7 cellular contexts compared by ENCODE assay signal in genomic region chr19:56594783-56595547, GRCh38. TPM values are rescaled to one million over a fixed set of nuclear protein-coding genes. Genes with fewer than 3 reads are reported as not detected.
A peak's percentile ranks its signal among the peaks of the same experiment; 100 is the strongest.
DNase-seq lines count a peak whose midpoint lies in the region; ATAC-seq and TF ChIP-seq lines count a peak whose summit lies in the region.

Gene ZNF71, plus strand, starts transcription at chr19:56595302. Its CDS starts 6,257 bp downstream, at chr19:56601559.

- peak; percentile 83 for DNase-seq in NCI-H2171 treated with DMSO at 0.1 percent for 48 hours (lab: John Stamatoyannopoulos, UW)
- DNase-seq in activated B cell treated with CpG ODN at 0.5 μM for 24 hours: peak; percentile 87
- DNase-seq in caudate nucleus (lab: John Stamatoyannopoulos, UW): peak in 60 of 61 donors; percentile 36 to 92 (median 81)
- peak; percentile 82 for DNase-seq in inferior parietal cortex (ENCODE audit: extremely low spot score)
- DNase-seq in smooth muscle cell of the brain vasculature (ENCODE audit: low read depth, low spot score): peak; percentile 64

- intact Hi-C loops in activated B cell treated with CpG ODN at 0.5 μM for 24 hours (cut with micrococcal nuclease): loop anchor here (1.0 to 2.0 kb wide), 6 partner anchors 28 to 202 kb away; partner anchors contain the start of genes ZFP28, ZNF470, ZNF582 and ZNF835

- ATAC-seq in GM18519 (IDR thresholded peaks at IDR 0.05; ENCODE audit: low FRiP score, unreplicated experiment): peak; percentile 86
- peak; percentile 83 for ATAC-seq in HG03064 (IDR thresholded peaks at IDR 0.05; ENCODE audit: low read depth, unreplicated experiment)
- ATAC-seq in activated B cell treated with CpG ODN at 0.5 μM for 24 hours (ENCODE audit: low read depth): peak; percentile 95

- CTCF ChIA-PET in activated B cell treated with CpG ODN at 0.5 μM for 24 hours (lab: Charles Lee): no interaction called here

- H3K4me3 Mint-ChIP-seq in activated B cell treated with CpG ODN at 0.5 μM for 24 hours: peak within 1 kb of the TSS; percentile 96

- POLR2A ChIA-PET in activated B cell treated with CpG ODN at 0.5 μM for 24 hours (lab: Charles Lee): interaction anchor here (0.6 to 1.3 kb wide), 5 partner anchors 83 to 370 kb away, joined by 3 to 17 read pairs (median 4); partner anchors contain the start of genes ZNF582 and ZNF583

- no peak for TF ChIP-seq CTCF in activated B cell treated with CpG ODN at 0.5 μM for 24 hours (IDR thresholded peaks at IDR 0.05)

- H3K27ac Mint-ChIP-seq in activated B cell treated with CpG ODN at 0.5 μM for 24 hours: peak within 1 kb of the TSS; percentile 82

- peak within 1 kb of the TSS; percentile 76 for H3K27ac ChIP-seq in caudate nucleus (ENCODE audit: low read depth, low read length)

- H3K27me3 Mint-ChIP-seq in activated B cell treated with CpG ODN at 0.5 μM for 24 hours: no peaks in the 10 kb centered on the region

- peaks cover 17% of the 10 kb centered on the region for H3K36me3 Mint-ChIP-seq in activated B cell treated with CpG ODN at 0.5 μM for 24 hours (ENCODE audit: low read depth)

- peaks cover 13% of the 10 kb centered on the region for H3K4me1 Mint-ChIP-seq in activated B cell treated with CpG ODN at 0.5 μM for 24 hours

- peaks cover 13% of the 10 kb centered on the region for H3K9me3 Mint-ChIP-seq in activated B cell treated with CpG ODN at 0.5 μM for 24 hours

RNA-seq across cellular contexts. Expression of gene ZNF71, which starts in this region (rescaled TPM):
- 6.3 and 6.7 TPM in 2 replicates for total RNA-seq in activated B cell treated with CpG ODN at 0.5 μM for 24 hours

Comparison
In these comparisons a context has a peak if more than half of its experiments do, and no peak if none do; other contexts are left out.
1. Peak in every context shown above with its lines: DNase-seq, ATAC-seq and H3K27ac ChIP-seq.